14 cellular contexts compared by ENCODE assay signal in genomic region chr2:60318544-60318943, GRCh38.
DNase-seq lines count a peak whose midpoint lies in the region; ATAC-seq and TF ChIP-seq lines count a peak whose summit lies in the region.
"Had no signal": no experiment of that assay in that cellular context is flagged by ENCODE, and none has a peak within 500 bp of the region (broad histone marks: within the 10 kb centered on the region; RNA-seq: fewer than 3 reads in every experiment).

No MANE protein-coding gene starts in this region.

- H3K27ac Mint-ChIP-seq in osteocyte (ENCODE audit: unreplicated experiment) = no peak overlapping the region
- H3K27ac Mint-ChIP-seq in activated CD8-positive, alpha-beta memory T cell treated with anti-CD3 and anti-CD28 coated beads, Interleukin-2, amount 10 ng/mL, durations not matched to agents 7 days and 5 days = no peak overlapping the region
- H3K27ac Mint-ChIP-seq: activated naive CD8-positive, alpha-beta T cell treated with anti-CD3 and anti-CD28 coated beads for 36 hours had no signal

- no peaks in the 10 kb centered on the region for H3K9me3 Mint-ChIP-seq in osteocyte (ENCODE audit: unreplicated experiment)
- H3K9me3 Mint-ChIP-seq in activated CD8-positive, alpha-beta memory T cell treated with anti-CD3 and anti-CD28 coated beads, Interleukin-2, amount 10 ng/mL, durations not matched to agents 7 days and 5 days (ENCODE audit: low read depth) = no peaks in the 10 kb centered on the region
- H3K9me3 Mint-ChIP-seq: activated naive CD8-positive, alpha-beta T cell treated with anti-CD3 and anti-CD28 coated beads for 36 hours had no signal

- intact Hi-C loops in left cardiac atrium (cut with DNase I) = loop anchor here in 1 of 2 donors (5.0 kb wide), 1 partner anchor 1016 kb away; no protein-coding TSS in a partner anchor

- no peak overlapping the region for H3K4me3 Mint-ChIP-seq in osteocyte (ENCODE audit: unreplicated experiment)
- H3K4me3 Mint-ChIP-seq in activated CD8-positive, alpha-beta memory T cell treated with anti-CD3 and anti-CD28 coated beads, Interleukin-2, amount 10 ng/mL, durations not matched to agents 7 days and 5 days = no peak overlapping the region
- H3K4me3 Mint-ChIP-seq: activated naive CD8-positive, alpha-beta T cell treated with anti-CD3 and anti-CD28 coated beads for 36 hours had no signal

- CTCF ChIA-PET in activated CD8-positive, alpha-beta memory T cell treated with anti-CD3 and anti-CD28 coated beads, Interleukin-2, amount 10 ng/mL, durations not matched to agents 7 days and 5 days (lab: Charles Lee) = no interaction called here

- H3K36me3 Mint-ChIP-seq in osteocyte (ENCODE audit: unreplicated experiment) = no peaks in the 10 kb centered on the region
- no peaks in the 10 kb centered on the region for H3K36me3 Mint-ChIP-seq in activated CD8-positive, alpha-beta memory T cell treated with anti-CD3 and anti-CD28 coated beads, Interleukin-2, amount 10 ng/mL, durations not matched to agents 7 days and 5 days
- H3K36me3 Mint-ChIP-seq: activated naive CD8-positive, alpha-beta T cell treated with anti-CD3 and anti-CD28 coated beads for 36 hours; brain had no signal

- ATAC-seq in left cardiac atrium (peak; percentile 64 to 66), HG03442 (IDR thresholded peaks at IDR 0.05; ENCODE audit: unreplicated experiment) (no peak)
- ATAC-seq in activated CD8-positive, alpha-beta memory T cell treated with anti-CD3 and anti-CD28 coated beads, Interleukin-2, amount 10 ng/mL, durations not matched to agents 7 days and 5 days = no peak

- H3K4me1 Mint-ChIP-seq in osteocyte (ENCODE audit: unreplicated experiment) = peaks cover 2% of the 10 kb centered on the region
- H3K4me1 Mint-ChIP-seq in activated CD8-positive, alpha-beta memory T cell treated with anti-CD3 and anti-CD28 coated beads, Interleukin-2, amount 10 ng/mL, durations not matched to agents 7 days and 5 days = peaks cover 13% of the 10 kb centered on the region
- H3K4me1 Mint-ChIP-seq: activated naive CD8-positive, alpha-beta T cell treated with anti-CD3 and anti-CD28 coated beads for 36 hours had no signal

- no peak for TF ChIP-seq CTCF in osteocyte (IDR thresholded peaks at IDR 0.05)

- in situ Hi-C loops in SK-MEL-5 (cut with HindIII; ENCODE audit: low pct_unique_long_range_greater_than_20kb, low sequenced_read_pairs) = no loop called here

- DNase-seq in ELF-1 (ENCODE audit: low read depth, low spot score) = peak; percentile 58
- peak; percentile 23 for DNase-seq in SK-MEL-5 (ENCODE audit: low read depth, low spot score)
- DNase-seq in left cardiac atrium = no peak
- peak; percentile 51 for DNase-seq in osteocyte (ENCODE audit: extremely low spot score, unreplicated experiment)
- DNase-seq in activated gamma-delta T cell (lab: John Stamatoyannopoulos, UW) = no peak
- no peak for DNase-seq in activated CD8-positive, alpha-beta memory T cell treated with anti-CD3 and anti-CD28 coated beads, Interleukin-2, amount 10 ng/mL, durations not matched to agents 7 days and 5 days
- DNase-seq: activated CD4-positive, alpha-beta T cell treated with anti-CD3 and anti-CD28 coated beads for 1 hour; activated naive CD8-positive, alpha-beta T cell treated with anti-CD3 and anti-CD28 coated beads for 36 hours; midbrain; NCI-H1417 treated with DMSO at 0.1 percent for 48 hours; NCI-H69; PC-9 had no signal

- peaks cover 47% of the 10 kb centered on the region for H3K27me3 Mint-ChIP-seq in osteocyte (ENCODE audit: unreplicated experiment)
- peaks cover 21% of the 10 kb centered on the region for H3K27me3 Mint-ChIP-seq in activated CD8-positive, alpha-beta memory T cell treated with anti-CD3 and anti-CD28 coated beads, Interleukin-2, amount 10 ng/mL, durations not matched to agents 7 days and 5 days

Comparison
In these comparisons a context has a peak if more than half of its experiments do, and no peak if none do; other contexts are left out.
1. DNase-seq: peak in ELF-1 (single experiment), SK-MEL-5 (single experiment) and osteocyte (single experiment); none in left cardiac atrium (single experiment), activated gamma-delta T cell (single experiment) and activated CD8-positive, alpha-beta memory T cell treated with anti-CD3 and anti-CD28 coated beads, Interleukin-2, amount 10 ng/mL, durations not matched to agents 7 days and 5 days (single experiment).
2. ATAC-seq: peak in left cardiac atrium (2 of 2); none in activated CD8-positive, alpha-beta memory T cell treated with anti-CD3 and anti-CD28 coated beads, Interleukin-2, amount 10 ng/mL, durations not matched to agents 7 days and 5 days (single experiment) and HG03442 (single experiment).